In the genomic region with DNA sequence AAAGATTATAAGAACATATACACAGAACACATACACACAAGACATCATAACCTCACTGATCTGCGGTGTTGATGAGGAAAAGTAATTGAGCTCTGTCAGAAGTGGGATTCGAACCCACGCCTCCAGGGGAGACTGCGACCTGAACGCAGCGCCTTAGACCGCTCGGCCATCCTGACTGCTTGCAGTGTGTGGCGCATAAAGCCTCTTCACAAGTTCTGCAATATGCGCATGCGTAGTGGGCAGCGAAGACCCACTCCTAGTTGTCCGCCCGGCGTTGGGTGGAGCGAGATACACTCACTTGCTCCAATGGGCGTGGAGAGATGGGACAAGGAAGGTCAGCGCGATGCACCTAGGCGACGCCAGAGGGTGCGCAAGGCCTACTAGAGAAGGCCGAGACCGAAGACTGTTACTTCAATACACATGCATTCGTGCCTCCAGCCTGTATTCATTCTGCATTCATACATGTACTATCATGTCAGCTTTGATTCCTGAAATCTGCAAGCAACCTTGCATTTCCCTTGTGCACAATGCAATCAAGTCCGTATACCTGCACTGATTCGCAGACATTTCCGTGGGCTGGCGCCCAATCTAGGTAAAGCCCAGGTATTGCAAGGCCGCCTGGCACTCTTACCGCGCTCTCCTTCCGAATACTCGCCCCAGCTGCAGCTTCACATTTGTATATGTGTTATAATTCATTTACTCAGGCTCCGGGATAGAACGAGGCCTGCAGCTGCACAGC, we compare ENCODE assay signal across 8 cellular contexts. TPM values are rescaled to one million over a fixed set of nuclear protein-coding genes. Genes with fewer than 3 reads are reported as not detected.
A peak's percentile ranks its signal among the peaks of the same experiment; 100 is the strongest.
DNase-seq lines count a peak whose midpoint lies in the region; ATAC-seq and TF ChIP-seq lines count a peak whose summit lies in the region.

No MANE protein-coding gene starts in this region.

- peaks cover 4% of the 10 kb centered on the region for H3K79me2 ChIP-seq in trophoblast cell (ENCODE audit: control insufficient read depth, insufficient read depth, low read length, poor library complexity)

- in situ Hi-C loops in transverse colon (cut with MboI; ENCODE audit: low pct_ligation_motif_present in 1 of 4, low pct_unique_long_range_greater_than_20kb in 1 of 4, low sequenced_read_pairs in 3 of 4), result loop anchor here (5.0 to 10.0 kb wide), 4 partner anchors 114 to 224 kb away; no protein-coding TSS in a partner anchor

- H2BK12ac ChIP-seq in trophoblast cell (ENCODE audit: low read length), result no peak overlapping the region

- H3K4me3 ChIP-seq in GM12875 (ENCODE audit: low read depth, low read length) (peak overlapping the region; percentile 26), heart right ventricle (peak overlapping the region; percentile 16 to 60 (median 52)), trophoblast cell (ENCODE audit: low read depth, low read length) (no peak overlapping the region), transverse colon (peak overlapping the region in 3 of 4 donors; percentile 27 to 52 (median 36))

- DNase-seq in NCI-H1436 treated with DMSO at 0.1 percent for 48 hours (lab: John Stamatoyannopoulos, UW), result peak; percentile 98
- peak; percentile 98 for DNase-seq in SW480 (ENCODE audit: low spot score)
- peak; percentile 97 for DNase-seq in amniotic stem cell (lab: John Stamatoyannopoulos, UW)
- DNase-seq in heart right ventricle, result peak; percentile 96 to 99
- DNase-seq in trophoblast cell, result peak; percentile 99 to 100
- peak; percentile 99 for DNase-seq in transverse colon

- H4K8ac ChIP-seq in trophoblast cell (ENCODE audit: low read depth, low read length), result peak overlapping the region; percentile 7

- H3K79me1 ChIP-seq in trophoblast cell (ENCODE audit: low read length), result peaks cover 13% of the 10 kb centered on the region

- H3K9ac ChIP-seq in trophoblast cell (ENCODE audit: low read length), result no peak overlapping the region

- no peaks in the 10 kb centered on the region for H3K9me3 ChIP-seq in heart right ventricle
- H3K9me3 ChIP-seq in trophoblast cell (ENCODE audit: insufficient read depth, low read depth, low read length), result no peaks in the 10 kb centered on the region
- no peaks in the 10 kb centered on the region for H3K9me3 ChIP-seq in transverse colon

- H3K27me3 ChIP-seq in heart right ventricle (no peaks in the 10 kb centered on the region), trophoblast cell (ENCODE audit: insufficient read depth, low read length) (peaks cover 2% of the 10 kb centered on the region), transverse colon (no peaks in the 10 kb centered on the region)

- H3K23ac ChIP-seq in trophoblast cell (ENCODE audit: low read length), result no peak overlapping the region

- 2 to 5% methylated on average over 36 of the region's 36 CpGs for WGBS in heart right ventricle, 2 donors
- WGBS in trophoblast cell (ENCODE audit: extremely low coverage, insufficient coverage, insufficient read length), result no CpG with 5 or more reads among the region's 36 CpGs
- 0 to 4% methylated on average over 4 to 36 of the region's 36 CpGs for WGBS in transverse colon (ENCODE audit: low coverage in 1 of 2), 2 donors

- peak; percentile 75 for ATAC-seq in HG02870 (IDR thresholded peaks at IDR 0.05; ENCODE audit: unreplicated experiment)
- ATAC-seq in heart right ventricle, result peak; percentile 91 to 96 (median 94)

- no peak overlapping the region for H2AK5ac ChIP-seq in trophoblast cell (ENCODE audit: low read length)

- TF ChIP-seq POLR2A in transverse colon (IDR thresholded peaks at IDR 0.05), result peak; percentile 40

- no peak overlapping the region for H4K12ac ChIP-seq in trophoblast cell (ENCODE audit: low read depth, low read length)

- no peak overlapping the region for H3K18ac ChIP-seq in trophoblast cell (ENCODE audit: low read length)

- no peak overlapping the region for H3K14ac ChIP-seq in trophoblast cell (ENCODE audit: low read length)

- H2BK120ac ChIP-seq in trophoblast cell (ENCODE audit: insufficient read depth, low read length, poor library complexity), result no peak overlapping the region

- H3K36me3 ChIP-seq in heart right ventricle (no peaks in the 10 kb centered on the region), trophoblast cell (ENCODE audit: control insufficient read depth in 1 of 2, insufficient read depth in 2 of 2, low read length in 2 of 2) (no peaks in the 10 kb centered on the region), transverse colon (no peaks in the 10 kb centered on the region)

- H2BK5ac ChIP-seq in trophoblast cell (ENCODE audit: low read depth, low read length, poor library complexity), result no peak overlapping the region

- TF ChIP-seq EP300 in transverse colon (IDR thresholded peaks at IDR 0.05; ENCODE audit: low read depth), result no peak

- no peak overlapping the region for H4K91ac ChIP-seq in trophoblast cell (ENCODE audit: low read depth, low read length)

- H3K4ac ChIP-seq in trophoblast cell (ENCODE audit: low read depth, low read length), result no peak overlapping the region

- peak overlapping the region; percentile 48 for H2AFZ ChIP-seq in trophoblast cell (ENCODE audit: insufficient read depth, low read length, poor library complexity)

- intact Hi-C loops in heart right ventricle (cut with DNase I), result loop anchor here (1.0 to 10.0 kb wide), 12 partner anchors 56 to 237 kb away; a partner anchor contains a TSS
- intact Hi-C loops in transverse colon (cut with DNase I; ENCODE audit: low total_unique reads), result loop anchor here (2.0 kb wide), 1 partner anchor 118 kb away; no protein-coding TSS in a partner anchor

- H3K4me1 ChIP-seq in heart right ventricle (peaks cover 4 to 44% (median 38%) of the 10 kb centered on the region in 9 donors), trophoblast cell (ENCODE audit: control insufficient read depth in 1 of 2, insufficient read depth in 2 of 2, low read length in 2 of 2) (peaks cover 20% of the 10 kb centered on the region in 2 experiments), transverse colon (peaks cover 9 to 38% (median 24%) of the 10 kb centered on the region in 4 donors)

- H3K4me2 ChIP-seq in trophoblast cell (ENCODE audit: low read length), result peak overlapping the region; percentile 72

- H3K27ac ChIP-seq in heart right ventricle (peak overlapping the region; percentile 51 to 95 (median 88)), trophoblast cell (ENCODE audit: low read depth, low read length) (no peak overlapping the region), transverse colon (peak overlapping the region; percentile 88 to 96 (median 92))

- TF ChIP-seq CTCF in GM12875 (IDR thresholded peaks at IDR 0.05; ENCODE audit: borderline replicate concordance, insufficient read depth, low read depth, low read length) (peak; percentile 96), heart right ventricle (IDR thresholded peaks at IDR 0.05) (peak; percentile 88 to 98 (median 95)), transverse colon (IDR thresholded peaks at IDR 0.05) (peak; percentile 84 to 100 (median 93))

RNA-seq across cellular contexts. Expression of a gene that starts 16.1 kb away (rescaled TPM):
- 1 to 10 TPM; 1.7 to 4.0 (median 2.2) TPM for total RNA-seq in heart right ventricle
- 10 to 100 TPM in 1 of 2 donors, 1 to 10 TPM in 1; 7.0 to 10.6 TPM for polyA plus RNA-seq in heart right ventricle
- 0.21 and 0.25 TPM in 2 replicates for polyA plus RNA-seq in trophoblast cell (2013)
- 10 to 100 TPM in 2 of 4 donors, 1 to 10 TPM in 2; 4.4 to 13.5 (median 9.6) TPM for total RNA-seq in transverse colon

RNA-seq across cellular contexts. Expression of a gene that starts 55.5 kb away (rescaled TPM):
- total RNA-seq in heart right ventricle (10 to 100 TPM; 39.9 to 53.9 (median 45.9) TPM), transverse colon (10 to 100 TPM; 10.3 to 39.6 (median 36.5) TPM)
- polyA plus RNA-seq in heart right ventricle, result 10 to 100 TPM; 33.4 to 57.9 TPM
- polyA plus RNA-seq in trophoblast cell (2013), result 26.3 and 26.9 TPM in 2 replicates

RNA-seq across cellular contexts. Expression of a gene that starts 58.0 kb away (rescaled TPM):
- total RNA-seq in heart right ventricle (under 1 TPM in 1 of 10 donors, not detected in 9; 0.60 TPM), transverse colon (under 1 TPM in 1 of 4 donors, not detected in 3; 0.64 TPM)
- polyA plus RNA-seq in heart right ventricle, result under 1 TPM in 1 of 2 donors, not detected in 1; 0.07 TPM
- 0.03 TPM in 2 replicates for polyA plus RNA-seq in trophoblast cell (2013)
